Comparison of ENCODE assay signal across 17 cellular contexts in genomic region chr17:14434506-14434905, GRCh38.
DNase-seq lines count a peak whose midpoint lies in the region; ATAC-seq, FAIRE-seq and TF ChIP-seq lines count a peak whose summit lies in the region.
"Had no signal": no experiment of that assay in that cellular context is flagged by ENCODE, and none has a peak within 500 bp of the region (broad histone marks: within the 10 kb centered on the region; RNA-seq: fewer than 3 reads in every experiment).

No MANE protein-coding gene starts in this region.

- no peaks in the 10 kb centered on the region for H3K9me3 ChIP-seq in GM12878 (replicated peaks; ENCODE audit: control insufficient read depth, insufficient read depth, low read length)
- H3K9me3 ChIP-seq in neural progenitor cell (ENCODE audit: low read depth) = no peaks in the 10 kb centered on the region
- H3K9me3 ChIP-seq: suprapubic skin had no signal

- intact Hi-C loops in GM12878 (cut with micrococcal nuclease; ENCODE audit: unreplicated experiment) = no loop called here

- no peak for TF ChIP-seq RAD21 in GM12878 (IDR thresholded peaks at IDR 0.05; ENCODE audit: insufficient read depth, low read depth, low read length)

- RAD21 ChIA-PET in GM12878 (lab: Charles Lee; ENCODE audit: unreplicated experiment) = no interaction called here

- ATAC-seq in GM18511 (IDR thresholded peaks at IDR 0.05; ENCODE audit: unreplicated experiment) (peak; percentile 98), GM21360 (IDR thresholded peaks at IDR 0.05; ENCODE audit: unreplicated experiment) (peak; percentile 62), HG03025 (IDR thresholded peaks at IDR 0.05; ENCODE audit: low FRiP score, unreplicated experiment) (peak; percentile 74), GM12878 (no peak)
- ATAC-seq in activated T-helper 17 cell treated with anti-CD3 and anti-CD28 coated beads, Interleukin-2, amount 50 U/mL, for 72 hours (replicated peaks) = no peak
- no peak for ATAC-seq in activated CD4-positive, CD25-positive, alpha-beta regulatory T cell treated with anti-CD3 and anti-CD28 coated beads, Interleukin-2, amount 50 U/mL, for 24 hours
- ATAC-seq: activated CD4-positive, alpha-beta T cell treated with anti-CD3 and anti-CD28 coated beads for 36 hours; effector memory CD8-positive, alpha-beta T cell had no signal

- peaks cover 3% of the 10 kb centered on the region for H3K9me3 Mint-ChIP-seq in activated T-helper 17 cell treated with anti-CD3 and anti-CD28 coated beads, Interleukin-2, amount 50 U/mL, for 72 hours
- H3K9me3 Mint-ChIP-seq in neural progenitor cell = no peaks in the 10 kb centered on the region
- H3K9me3 Mint-ChIP-seq: effector memory CD8-positive, alpha-beta T cell had no signal

- no peak for TF ChIP-seq EP300 in GM12878 (IDR thresholded peaks at IDR 0.05; ENCODE audit: borderline replicate concordance in 1 of 2, control insufficient read depth in 1 of 2, low read depth in 2 of 2, low read length in 2 of 2)

- no peaks in the 10 kb centered on the region for H3K27me3 Mint-ChIP-seq in activated T-helper 17 cell treated with anti-CD3 and anti-CD28 coated beads, Interleukin-2, amount 50 U/mL, for 72 hours
- peaks cover 9% of the 10 kb centered on the region for H3K27me3 Mint-ChIP-seq in neural progenitor cell (ENCODE audit: insufficient read depth, low read depth)
- H3K27me3 Mint-ChIP-seq: activated CD4-positive, alpha-beta T cell treated with anti-CD3 and anti-CD28 coated beads for 36 hours; activated naive CD8-positive, alpha-beta T cell; effector memory CD8-positive, alpha-beta T cell had no signal

- H4K20me1 ChIP-seq in GM12878 (ENCODE audit: control insufficient read depth, insufficient read depth) (no peaks in the 10 kb centered on the region), neural progenitor cell (ENCODE audit: low read depth) (no peaks in the 10 kb centered on the region)

- SMC1A ChIA-PET in GM12878 (lab: Charles Lee; ENCODE audit: uncharacterized antibody, unreplicated experiment) = no interaction called here

- no peaks in the 10 kb centered on the region for H3K36me3 Mint-ChIP-seq in activated T-helper 17 cell treated with anti-CD3 and anti-CD28 coated beads, Interleukin-2, amount 50 U/mL, for 72 hours (ENCODE audit: low read depth)
- H3K36me3 Mint-ChIP-seq in neural progenitor cell = no peaks in the 10 kb centered on the region

- H3K4me2 ChIP-seq in GM12878 (ENCODE audit: control insufficient read depth, insufficient read depth) (no peak overlapping the region), neural progenitor cell (no peak overlapping the region)

- H3K27me3 ChIP-seq in GM12878 (replicated peaks in 1 of 2; ENCODE audit: control insufficient read depth in 2 of 2, insufficient read depth in 2 of 2, low read length in 1 of 2) = no peaks in the 10 kb centered on the region
- no peaks in the 10 kb centered on the region for H3K27me3 ChIP-seq in neural progenitor cell
- H3K27me3 ChIP-seq: suprapubic skin had no signal

- DNase-seq in GM12878 (ENCODE audit: low read depth, low spot score) = peak; percentile 1
- DNase-seq in NCI-H2081 (lab: John Stamatoyannopoulos, UW) = no peak
- DNase-seq in neural progenitor cell (ENCODE audit: low spot score) = no peak
- DNase-seq: activated CD4-positive, alpha-beta T cell treated with anti-CD3 and anti-CD28 coated beads for 36 hours; activated T-cell treated with anti-CD3 and anti-CD28 coated beads for 4 hours; effector memory CD8-positive, alpha-beta T cell; KBM-7; NCI-H1105 treated with DMSO at 0.1 percent for 48 hours; SIG-M5; stimulated activated CD4-positive, alpha-beta T cell treated with anti-CD3 and anti-CD28 coated beads, Interleukin-2, amount 100 ng/mL, for 24 hours had no signal

- H3K4me3 ChIP-seq in GM12878 (no peak overlapping the region), neural progenitor cell (no peak overlapping the region)
- H3K4me3 ChIP-seq: suprapubic skin had no signal

- TF ChIP-seq POLR2A in GM12878 (IDR thresholded peaks at IDR 0.05; ENCODE audit: low read depth, low read length) = no peak

- no peak for FAIRE-seq in GM12878 (lab: Jason Lieb, UNC)

- POLR2A ChIA-PET in GM12878 (lab: Charles Lee) = no interaction called here

- no peak overlapping the region for H3K27ac Mint-ChIP-seq in activated T-helper 17 cell treated with anti-CD3 and anti-CD28 coated beads, Interleukin-2, amount 50 U/mL, for 72 hours
- H3K27ac Mint-ChIP-seq in neural progenitor cell = no peak overlapping the region
- H3K27ac Mint-ChIP-seq: activated CD4-positive, alpha-beta T cell treated with anti-CD3 and anti-CD28 coated beads for 36 hours; activated naive CD8-positive, alpha-beta T cell; effector memory CD8-positive, alpha-beta T cell had no signal

- no peaks in the 10 kb centered on the region for H3K36me3 ChIP-seq in GM12878 (ENCODE audit: control insufficient read depth in 2 of 2, insufficient read depth in 2 of 2, low read length in 1 of 2)
- no peaks in the 10 kb centered on the region for H3K36me3 ChIP-seq in neural progenitor cell
- H3K36me3 ChIP-seq: suprapubic skin had no signal

- no peak for TF ChIP-seq CTCF in GM12878 (IDR thresholded peaks at IDR 0.05 in 2 of 3, conservative IDR thresholded peaks at IDR 0.05 in 1 of 3; ENCODE audit: control insufficient read depth in 2 of 3, extremely low read depth in 1 of 3, insufficient read depth in 1 of 3, low read depth in 3 of 3, low read length in 3 of 3)
- TF ChIP-seq CTCF in neural progenitor cell (IDR thresholded peaks at IDR 0.05) = no peak

- H3K27ac ChIP-seq in GM12878 (ENCODE audit: control insufficient read depth, insufficient read depth) = no peak overlapping the region
- H3K27ac ChIP-seq in neural progenitor cell = no peak overlapping the region
- H3K27ac ChIP-seq: suprapubic skin had no signal

- H3K9ac ChIP-seq in GM12878 (ENCODE audit: control insufficient read depth, insufficient read depth, low read length) (no peak overlapping the region), neural progenitor cell (no peak overlapping the region)

- H2AFZ ChIP-seq in GM12878 (ENCODE audit: control insufficient read depth, low read depth, low read length) (no peak overlapping the region), neural progenitor cell (replicated peaks) (no peak overlapping the region)

- CTCF ChIA-PET in GM12878 (lab: Yijun Ruan, JAX) = no interaction called here

- in situ Hi-C loops in GM12878 (cut with MboI) = no loop called here

- H3K79me2 ChIP-seq in GM12878 (ENCODE audit: control insufficient read depth, insufficient read depth, low read length) (no peaks in the 10 kb centered on the region), neural progenitor cell (ENCODE audit: low read depth) (no peaks in the 10 kb centered on the region)

- peaks cover 5% of the 10 kb centered on the region for H3K4me1 Mint-ChIP-seq in activated T-helper 17 cell treated with anti-CD3 and anti-CD28 coated beads, Interleukin-2, amount 50 U/mL, for 72 hours
- no peaks in the 10 kb centered on the region for H3K4me1 Mint-ChIP-seq in neural progenitor cell

- BruUV-seq in GM12878 (replicated peaks; lab: Mats Ljungman, UMichigan) = no TSS peak

- no peak overlapping the region for H3K4me3 Mint-ChIP-seq in activated T-helper 17 cell treated with anti-CD3 and anti-CD28 coated beads, Interleukin-2, amount 50 U/mL, for 72 hours
- H3K4me3 Mint-ChIP-seq in neural progenitor cell = no peak overlapping the region
- H3K4me3 Mint-ChIP-seq: activated CD4-positive, alpha-beta T cell treated with anti-CD3 and anti-CD28 coated beads for 36 hours; activated naive CD8-positive, alpha-beta T cell; effector memory CD8-positive, alpha-beta T cell had no signal

- no peaks in the 10 kb centered on the region for H3F3A ChIP-seq in neural progenitor cell (ENCODE audit: low read depth)

- H3K4me1 ChIP-seq in GM12878 (ENCODE audit: control insufficient read depth, insufficient read depth, low read length) (no peaks in the 10 kb centered on the region), neural progenitor cell (peaks cover 8% of the 10 kb centered on the region)
- H3K4me1 ChIP-seq: suprapubic skin had no signal

TF ChIP-seq in GM12878, 131 proteins besides CTCF, POLR2A, EP300 and RAD21:
- TF ChIP-seq NFYA (IDR thresholded peaks at IDR 0.05; ENCODE audit: borderline replicate concordance, low read depth, low read length) = no peak
- TF ChIP-seq IRF3 (IDR thresholded peaks at IDR 0.05) = no peak
- TF ChIP-seq EZH2 (IDR thresholded peaks at IDR 0.05; ENCODE audit: borderline replicate concordance, control insufficient read depth, low read depth, low read length) = no peak
- TF ChIP-seq, protein P1, sequence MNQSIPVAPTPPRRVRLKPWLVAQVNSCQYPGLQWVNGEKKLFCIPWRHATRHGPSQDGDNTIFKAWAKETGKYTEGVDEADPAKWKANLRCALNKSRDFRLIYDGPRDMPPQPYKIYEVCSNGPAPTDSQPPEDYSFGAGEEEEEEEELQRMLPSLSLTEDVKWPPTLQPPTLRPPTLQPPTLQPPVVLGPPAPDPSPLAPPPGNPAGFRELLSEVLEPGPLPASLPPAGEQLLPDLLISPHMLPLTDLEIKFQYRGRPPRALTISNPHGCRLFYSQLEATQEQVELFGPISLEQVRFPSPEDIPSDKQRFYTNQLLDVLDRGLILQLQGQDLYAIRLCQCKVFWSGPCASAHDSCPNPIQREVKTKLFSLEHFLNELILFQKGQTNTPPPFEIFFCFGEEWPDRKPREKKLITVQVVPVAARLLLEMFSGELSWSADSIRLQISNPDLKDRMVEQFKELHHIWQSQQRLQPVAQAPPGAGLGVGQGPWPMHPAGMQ (IDR thresholded peaks at IDR 0.05; ENCODE audit: borderline replicate concordance) = no peak

Comparison
In these comparisons a context has a peak if more than half of its experiments do, and no peak if none do; other contexts are left out.
1. ATAC-seq: peak in GM18511 (single experiment), GM21360 (single experiment) and HG03025 (single experiment); none in GM12878 (single experiment), activated T-helper 17 cell treated with anti-CD3 and anti-CD28 coated beads, Interleukin-2, amount 50 U/mL, for 72 hours (single experiment) and activated CD4-positive, CD25-positive, alpha-beta regulatory T cell treated with anti-CD3 and anti-CD28 coated beads, Interleukin-2, amount 50 U/mL, for 24 hours (0 of 2).